8 cellular contexts compared by ENCODE assay signal in the genomic region with DNA sequence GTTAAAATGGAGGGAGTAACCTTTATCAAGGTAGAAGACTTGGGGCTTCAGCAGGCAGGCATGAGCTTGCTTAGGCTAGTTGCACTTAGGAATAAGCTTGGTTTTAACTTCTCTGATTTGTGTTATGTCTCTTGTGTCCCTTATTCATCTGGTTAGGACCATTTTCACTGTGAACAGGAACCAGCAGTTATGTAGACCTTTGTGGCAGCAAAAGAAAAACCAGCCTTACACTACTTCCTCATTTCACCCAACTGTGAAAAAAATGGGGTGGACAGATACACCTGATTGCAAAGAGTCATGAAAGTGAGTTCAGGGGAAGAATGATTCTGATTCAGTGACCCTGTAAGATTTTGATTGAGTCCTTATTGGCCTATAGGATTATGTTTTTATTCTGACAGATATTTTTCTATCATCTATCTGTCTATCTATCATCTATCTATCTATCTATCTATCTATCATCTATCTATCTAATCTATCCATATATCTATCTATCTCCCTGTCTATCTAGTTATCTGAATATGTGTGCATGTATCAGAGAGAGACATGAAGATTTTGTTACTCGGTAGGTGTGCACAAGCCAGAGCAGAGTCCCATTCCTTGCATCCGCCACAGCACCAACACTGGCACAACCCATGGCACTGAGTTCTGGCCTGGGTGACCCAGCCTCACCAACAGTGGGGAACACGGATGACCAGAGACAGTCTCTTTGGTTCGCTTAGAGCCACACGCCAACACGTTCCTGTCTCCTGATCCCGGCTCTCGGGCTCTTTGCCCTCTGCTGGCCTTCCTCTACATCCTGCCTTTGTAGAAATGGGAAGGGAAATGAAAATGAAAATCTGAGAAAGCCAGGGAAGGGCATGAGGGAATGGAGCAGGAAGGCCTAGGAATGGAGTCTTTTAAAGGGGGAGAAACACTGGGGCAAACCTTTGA. TPM values are rescaled to one million over a fixed set of nuclear protein-coding genes. Genes with fewer than 3 reads are reported as not detected.
A peak's percentile ranks its signal among the peaks of the same experiment; 100 is the strongest.
DNase-seq lines count a peak whose midpoint lies in the region; ATAC-seq and TF ChIP-seq lines count a peak whose summit lies in the region.

No MANE protein-coding gene starts in this region.

- H3K4me1 ChIP-seq in skeletal muscle tissue (ENCODE audit: control insufficient read depth in 3 of 3, insufficient read depth in 3 of 3, low read length in 3 of 3) (peaks cover 47 to 78% (median 67%) of the 10 kb centered on the region in 3 donors), left lung (peaks cover 0 to 66% of the 10 kb centered on the region in 2 donors)

- no peaks in the 10 kb centered on the region for H3K4me1 Mint-ChIP-seq in T-helper 17 cell

- no peak overlapping the region for H3K4me3 ChIP-seq in skeletal muscle tissue (ENCODE audit: low read length in 3 of 3)
- no peak overlapping the region for H3K4me3 ChIP-seq in left lung
- no peak overlapping the region for H3K4me3 ChIP-seq in MG63

- peak; percentile 89 for ATAC-seq in HG02973 (IDR thresholded peaks at IDR 0.05; ENCODE audit: unreplicated experiment)
- ATAC-seq in T-helper 17 cell, result peak; percentile 41
- ATAC-seq in left lung, result no peak

- peaks cover 42% of the 10 kb centered on the region for H3K27me3 Mint-ChIP-seq in T-helper 17 cell

- no peak for TF ChIP-seq CTCF in left lung (IDR thresholded peaks at IDR 0.05)

- H3K36me3 Mint-ChIP-seq in T-helper 17 cell (ENCODE audit: low read depth), result peaks cover 2% of the 10 kb centered on the region

- no peak overlapping the region for H3K4me3 Mint-ChIP-seq in T-helper 17 cell

- no peak overlapping the region for H3K27ac Mint-ChIP-seq in T-helper 17 cell

- DNase-seq in GM19240 (ENCODE audit: insufficient read length, low spot score) (peak; percentile 30), T-helper 17 cell (no peak), RKO (ENCODE audit: low spot score) (no peak), left lung (no peak), NCI-H1092 (lab: John Stamatoyannopoulos, UW) (no peak), MG63 (no peak)

- intact Hi-C loops in left lung (cut with DNase I), result no loop called here

- H3K27ac ChIP-seq in skeletal muscle tissue (ENCODE audit: low read depth, low read length) (peak overlapping the region; percentile 83), left lung (peak overlapping the region in 1 of 2 donors; percentile 70)

- peak overlapping the region; percentile 49 to 63 (median 60) for H3K9ac ChIP-seq in skeletal muscle tissue (ENCODE audit: low read depth in 1 of 3, low read length in 3 of 3)

- H3K36me3 ChIP-seq in skeletal muscle tissue (ENCODE audit: control insufficient read depth in 3 of 3, insufficient read depth in 3 of 3, low read length in 3 of 3), result no peaks in the 10 kb centered on the region
- no peaks in the 10 kb centered on the region for H3K36me3 ChIP-seq in left lung
- no peaks in the 10 kb centered on the region for H3K36me3 ChIP-seq in MG63

- H3K27me3 ChIP-seq in skeletal muscle tissue (ENCODE audit: control insufficient read depth in 3 of 3, insufficient read depth in 3 of 3, low read length in 3 of 3), result no peaks in the 10 kb centered on the region
- H3K27me3 ChIP-seq in left lung, result no peaks in the 10 kb centered on the region
- no peaks in the 10 kb centered on the region for H3K27me3 ChIP-seq in MG63

- H3K9me3 ChIP-seq in T-helper 17 cell (ENCODE audit: control insufficient read depth, low read length, poor library complexity, severe bottlenecking) (no peaks in the 10 kb centered on the region), skeletal muscle tissue (ENCODE audit: control insufficient read depth in 3 of 3, low read length in 3 of 3) (no peaks in the 10 kb centered on the region), left lung (no peaks in the 10 kb centered on the region), MG63 (no peaks in the 10 kb centered on the region)

RNA-seq across cellular contexts. Expression of a gene that starts 1.3 kb away (rescaled TPM):
- total RNA-seq in T-helper 17 cell, result under 1 TPM in 1 of 2 donors, not detected in 1; 0.39 TPM
- 1.6 TPM for total RNA-seq in skeletal muscle tissue
- total RNA-seq in left lung, result 1 to 10 TPM; 3.2 to 5.6 TPM
- not detected in 2 replicates for total RNA-seq in MG63 (2014; rRNA removed; shearing (Covaris generic); ENCODE audit: low replicate concordance)
